In genomic region chr14:34081576-34082136, GRCh38 we compare ENCODE assay signal across 10 cellular contexts.
DNase-seq lines count a peak whose midpoint lies in the region; FAIRE-seq and TF ChIP-seq lines count a peak whose summit lies in the region.
"Had no signal": no experiment of that assay in that cellular context is flagged by ENCODE, and none has a peak within 500 bp of the region (broad histone marks: within the 10 kb centered on the region; RNA-seq: fewer than 3 reads in every experiment).

No MANE protein-coding gene starts in this region.

- no peaks in the 10 kb centered on the region for H3K9me3 Mint-ChIP-seq in astrocyte (ENCODE audit: unreplicated experiment)
- peaks cover 0 to 3% (median 0%) of the 10 kb centered on the region in 8 donors for H3K9me3 Mint-ChIP-seq in CD4-positive, alpha-beta memory T cell

- no peak for FAIRE-seq in astrocyte (lab: Jason Lieb, UNC)

- H3K27me3 ChIP-seq in astrocyte (ENCODE audit: insufficient read depth, low read length) (no peaks in the 10 kb centered on the region), Karpas-422 (ENCODE audit: low read length) (no peaks in the 10 kb centered on the region)
- H3K27me3 ChIP-seq in CD4-positive, alpha-beta memory T cell (ENCODE audit: insufficient read depth, low read length), result no peaks in the 10 kb centered on the region

- H3K79me2 ChIP-seq in astrocyte (ENCODE audit: insufficient read depth, low read length), result no peaks in the 10 kb centered on the region
- no peaks in the 10 kb centered on the region for H3K79me2 ChIP-seq in Karpas-422 (ENCODE audit: low read length)

- no peaks in the 10 kb centered on the region for H3K9me3 ChIP-seq in astrocyte (ENCODE audit: insufficient read depth, low read depth, low read length)
- H3K9me3 ChIP-seq in Karpas-422 (ENCODE audit: low read length), result no peaks in the 10 kb centered on the region
- no peaks in the 10 kb centered on the region for H3K9me3 ChIP-seq in CD4-positive, alpha-beta memory T cell (ENCODE audit: control insufficient read depth in 1 of 2, low read length in 2 of 2)

- H3K4me2 ChIP-seq in astrocyte (ENCODE audit: low read length) (peak overlapping the region; percentile 75), Karpas-422 (ENCODE audit: low read depth, low read length, poor library complexity, severe bottlenecking) (no peak overlapping the region)

- intact Hi-C loops in CD4-positive, alpha-beta memory T cell (cut with micrococcal nuclease), result no loop called here

- H2AFZ ChIP-seq in astrocyte (ENCODE audit: low read depth, low read length) (no peak overlapping the region), Karpas-422 (ENCODE audit: low read length) (no peak overlapping the region)

- H3K36me3 ChIP-seq in astrocyte (ENCODE audit: insufficient read depth, low read length) (no peaks in the 10 kb centered on the region), Karpas-422 (ENCODE audit: insufficient read depth, low read length) (no peaks in the 10 kb centered on the region)
- no peaks in the 10 kb centered on the region for H3K36me3 ChIP-seq in CD4-positive, alpha-beta memory T cell (ENCODE audit: insufficient read depth, low read length)

- H3K4me3 Mint-ChIP-seq in astrocyte (ENCODE audit: unreplicated experiment), result no peak overlapping the region
- H3K4me3 Mint-ChIP-seq in CD4-positive, alpha-beta memory T cell, result no peak overlapping the region

- H3K4me1 ChIP-seq in astrocyte (ENCODE audit: insufficient read depth, low read length) (peaks cover 22% of the 10 kb centered on the region), Karpas-422 (ENCODE audit: low read length) (no peaks in the 10 kb centered on the region)
- H3K4me1 ChIP-seq in CD4-positive, alpha-beta memory T cell (ENCODE audit: insufficient read depth, low read length), result no peaks in the 10 kb centered on the region

- no peaks in the 10 kb centered on the region for H3K27me3 Mint-ChIP-seq in astrocyte (ENCODE audit: low read depth, unreplicated experiment)
- H3K27me3 Mint-ChIP-seq in CD4-positive, alpha-beta memory T cell, result peaks cover 0 to 1% of the 10 kb centered on the region in 2 donors

- no peaks in the 10 kb centered on the region for H4K20me1 ChIP-seq in astrocyte (ENCODE audit: insufficient read depth, low read length)
- H4K20me1 ChIP-seq in Karpas-422 (ENCODE audit: insufficient read depth, low read depth, low read length), result no peaks in the 10 kb centered on the region

- no peaks in the 10 kb centered on the region for H3K36me3 Mint-ChIP-seq in astrocyte (ENCODE audit: low read depth, unreplicated experiment)
- H3K36me3 Mint-ChIP-seq in CD4-positive, alpha-beta memory T cell, result no peaks in the 10 kb centered on the region

- H3K27ac Mint-ChIP-seq in astrocyte (ENCODE audit: unreplicated experiment), result no peak overlapping the region
- no peak overlapping the region for H3K27ac Mint-ChIP-seq in CD4-positive, alpha-beta memory T cell

- H3K4me1 Mint-ChIP-seq in astrocyte (ENCODE audit: low read depth, unreplicated experiment), result peaks cover 23% of the 10 kb centered on the region
- no peaks in the 10 kb centered on the region for H3K4me1 Mint-ChIP-seq in CD4-positive, alpha-beta memory T cell

- CTCF ChIA-PET in CD4-positive, alpha-beta memory T cell (lab: Charles Lee; ENCODE audit: partially characterized antibody), result no interaction called here

- H3K4me3 ChIP-seq in astrocyte (ENCODE audit: insufficient read depth, low read depth, low read length) (no peak overlapping the region), Karpas-422 (ENCODE audit: low read length) (no peak overlapping the region)
- no peak overlapping the region for H3K4me3 ChIP-seq in CD4-positive, alpha-beta memory T cell (ENCODE audit: low read length in 2 of 2)

- TF ChIP-seq CTCF in C4-2B (conservative IDR thresholded peaks at IDR 0.05) (no peak), astrocyte (IDR thresholded peaks at IDR 0.05; ENCODE audit: insufficient read depth, low read depth, low read length) (no peak)

- H3K9ac ChIP-seq in astrocyte (ENCODE audit: low read length), result peak overlapping the region; percentile 52
- H3K9ac ChIP-seq in Karpas-422 (ENCODE audit: low read length), result no peak overlapping the region

- DNase-seq in LHCN-M2 (ENCODE audit: low read depth) (peak; percentile 49), astrocyte (ENCODE audit: low read depth) (peak; percentile 88), kidney tubule cell (ENCODE audit: low spot score) (peak; percentile 87), Karpas-422 (no peak), iPS-NIHi11 (ENCODE audit: low spot score) (no peak)
- no peak for DNase-seq in stimulated activated CD4-positive, alpha-beta T cell treated with anti-CD3 and anti-CD28 coated beads, Interleukin-12 subunit alpha, Interleukin-12 subunit beta, amount 100 ng/mL, for 4 hours
- DNase-seq in CD4-positive, alpha-beta memory T cell, result no peak
- DNase-seq: GF-D8; stimulated activated naive CD4-positive, alpha-beta T cell had no signal

- H3K27ac ChIP-seq in C4-2B, result peak overlapping the region; percentile 59; the same call in 1 of the 2 replicates
- H3K27ac ChIP-seq in astrocyte (ENCODE audit: low read depth, low read length), result peak overlapping the region; percentile 63
- no peak overlapping the region for H3K27ac ChIP-seq in Karpas-422 (ENCODE audit: low read length)
- H3K27ac ChIP-seq in CD4-positive, alpha-beta memory T cell (ENCODE audit: low read depth, low read length), result no peak overlapping the region

- POLR2A ChIA-PET in CD4-positive, alpha-beta memory T cell (lab: Charles Lee; ENCODE audit: partially characterized antibody), result no interaction called here

- no peaks in the 10 kb centered on the region for H3K9me2 ChIP-seq in Karpas-422 (replicated peaks; ENCODE audit: insufficient read depth, low read length)

Comparison
In these comparisons a context has a peak if more than half of its experiments do, and no peak if none do; other contexts are left out.
1. H3K27ac ChIP-seq: peak in C4-2B (single experiment) and astrocyte (single experiment); none in Karpas-422 (single experiment) and CD4-positive, alpha-beta memory T cell (single experiment).
2. DNase-seq: peak in LHCN-M2 (single experiment), astrocyte (single experiment) and kidney tubule cell (single experiment); none in Karpas-422 (single experiment), stimulated activated CD4-positive, alpha-beta T cell treated with anti-CD3 and anti-CD28 coated beads, Interleukin-12 subunit alpha, Interleukin-12 subunit beta, amount 100 ng/mL, for 4 hours (single experiment), iPS-NIHi11 (single experiment) and CD4-positive, alpha-beta memory T cell (0 of 5).